ENCODE assay signal across 8 cellular contexts in genomic region chr6:6008648-6009421, GRCh38. TPM values are rescaled to one million over a fixed set of nuclear protein-coding genes. Genes with fewer than 3 reads are reported as not detected.
DNase-seq lines count a peak whose midpoint lies in the region; ATAC-seq lines count a peak whose summit lies in the region.

No MANE protein-coding gene starts in this region.

- ATAC-seq in GM19372 (IDR thresholded peaks at IDR 0.05; ENCODE audit: low read depth, unreplicated experiment) = peak; percentile 69
- peak; percentile 61 for ATAC-seq in HG03457 (IDR thresholded peaks at IDR 0.05; ENCODE audit: unreplicated experiment)
- peak; percentile 63 to 71 for ATAC-seq in activated naive CD4-positive, alpha-beta T cell treated with anti-CD3 and anti-CD28 coated beads, Interleukin-2, amount 50 U/mL, for 72 hours
- ATAC-seq in left ventricle myocardium superior = peak; percentile 85

- peaks cover 0 to 5% of the 10 kb centered on the region in 2 donors for H3K9me3 Mint-ChIP-seq in activated naive CD4-positive, alpha-beta T cell treated with anti-CD3 and anti-CD28 coated beads, Interleukin-2, amount 50 U/mL, for 72 hours

- intact Hi-C loops in left ventricle myocardium superior (cut with micrococcal nuclease) = no loop called here

- H3K27ac Mint-ChIP-seq in activated naive CD4-positive, alpha-beta T cell treated with anti-CD3 and anti-CD28 coated beads, Interleukin-2, amount 50 U/mL, for 72 hours = no peak overlapping the region

- peak; percentile 92 for DNase-seq in COLO829 (ENCODE audit: low spot score)
- peak; percentile 31 to 67 for DNase-seq in NOMO-1 (lab: John Stamatoyannopoulos, UW; ENCODE audit: unreplicated experiment in 2 of 2)
- DNase-seq in activated naive CD4-positive, alpha-beta T cell treated with anti-CD3 and anti-CD28 coated beads, Interleukin-2, amount 50 U/mL, for 72 hours (ENCODE audit: low spot score in 2 of 2) = peak in 1 of 2 donors; percentile 72
- DNase-seq in left ventricle myocardium superior = peak; percentile 79
- DNase-seq in putamen (ENCODE audit: low spot score) = peak; percentile 25
- no peak for DNase-seq in OCI-M2 (lab: John Stamatoyannopoulos, UW; ENCODE audit: unreplicated experiment)

- peaks cover 16 to 26% of the 10 kb centered on the region in 2 donors for H3K36me3 Mint-ChIP-seq in activated naive CD4-positive, alpha-beta T cell treated with anti-CD3 and anti-CD28 coated beads, Interleukin-2, amount 50 U/mL, for 72 hours

RNA-seq across cellular contexts. Expression of gene NRN1, which starts 2.1 kb away (rescaled TPM):
- 10 to 100 TPM in 1 of 2 donors, not detected in 1; 25.1 TPM for total RNA-seq in activated naive CD4-positive, alpha-beta T cell treated with anti-CD3 and anti-CD28 coated beads, Interleukin-2, amount 50 U/mL, for 72 hours
- 13.7 TPM for total RNA-seq in left ventricle myocardium superior
